ENCODE assay signal across 17 cellular contexts in the genomic region with DNA sequence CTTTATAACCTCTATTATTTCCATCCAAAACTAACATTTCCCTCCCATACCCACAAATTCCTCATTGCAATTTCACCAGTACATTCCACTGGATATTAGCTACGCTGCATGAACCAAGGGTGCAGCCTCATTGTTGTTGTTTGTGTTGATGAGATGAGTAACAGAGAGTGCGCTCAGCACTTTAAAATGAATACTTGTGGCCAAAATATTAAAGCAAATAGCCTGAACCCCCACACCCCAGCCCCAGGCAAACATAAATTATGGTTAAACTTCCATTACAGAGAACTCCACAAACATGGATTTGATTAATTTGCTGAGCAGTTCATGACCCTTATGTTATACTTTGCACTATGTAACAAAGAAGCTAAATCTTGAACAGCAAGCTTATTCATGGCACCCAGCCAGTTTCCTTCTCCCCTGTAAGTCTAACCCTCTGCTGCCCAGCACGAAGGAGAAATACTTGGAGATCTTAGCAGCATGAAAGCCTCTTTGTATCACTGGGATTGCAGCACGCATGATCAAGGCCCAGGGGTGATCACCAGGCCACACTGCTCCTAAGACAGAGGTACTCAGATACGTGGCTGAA.
DNase-seq lines count a peak whose midpoint lies in the region; ATAC-seq, FAIRE-seq and TF ChIP-seq lines count a peak whose summit lies in the region.
"Had no signal": no experiment of that assay in that cellular context is flagged by ENCODE, and none has a peak within 500 bp of the region (broad histone marks: within the 10 kb centered on the region; RNA-seq: fewer than 3 reads in every experiment).

No MANE protein-coding gene starts in this region.

- H3K4me2 ChIP-seq in GM12878 (ENCODE audit: control insufficient read depth, insufficient read depth) = no peak overlapping the region

- SMC1A ChIA-PET in GM12878 (lab: Charles Lee; ENCODE audit: uncharacterized antibody, unreplicated experiment) = interaction anchor here (0.7 to 1.2 kb wide), 2 partner anchors 15 to 40 kb away, joined by 3 read pairs; no protein-coding TSS in a partner anchor

- no peak for TF ChIP-seq RAD21 in GM12878 (IDR thresholded peaks at IDR 0.05; ENCODE audit: insufficient read depth, low read depth, low read length)

- TF ChIP-seq EP300 in GM12878 (IDR thresholded peaks at IDR 0.05; ENCODE audit: borderline replicate concordance in 1 of 2, control insufficient read depth in 1 of 2, low read depth in 2 of 2, low read length in 2 of 2) = no peak

- RAD21 ChIA-PET in GM12878 (lab: Charles Lee; ENCODE audit: unreplicated experiment) = no interaction called here

- H3K9me3 ChIP-seq in GM12878 (replicated peaks; ENCODE audit: control insufficient read depth, insufficient read depth, low read length) = no peaks in the 10 kb centered on the region
- no peaks in the 10 kb centered on the region for H3K9me3 ChIP-seq in ascending aorta
- H3K9me3 ChIP-seq: BE2C, gastrocnemius medialis, prostate gland had no signal

- no peaks in the 10 kb centered on the region for H4K20me1 ChIP-seq in GM12878 (ENCODE audit: control insufficient read depth, insufficient read depth)

- TF ChIP-seq CTCF in AG04449 (IDR thresholded peaks at IDR 0.05; ENCODE audit: insufficient read depth, low read length, missing control alignments) (no peak), GM12878 (IDR thresholded peaks at IDR 0.05 in 2 of 3, conservative IDR thresholded peaks at IDR 0.05 in 1 of 3; ENCODE audit: control insufficient read depth in 2 of 3, extremely low read depth in 1 of 3, insufficient read depth in 1 of 3, low read depth in 3 of 3, low read length in 3 of 3) (no peak), ascending aorta (IDR thresholded peaks at IDR 0.05) (no peak)

- intact Hi-C loops in GM12878 (cut with micrococcal nuclease; ENCODE audit: unreplicated experiment) (loop anchor here (5.0 kb wide), 1 partner anchor 47 kb away; no protein-coding TSS in a partner anchor), ascending aorta (cut with DNase I) (no loop called here)

- H3K4me1 ChIP-seq in GM12878 (ENCODE audit: control insufficient read depth, insufficient read depth, low read length) = no peaks in the 10 kb centered on the region
- H3K4me1 ChIP-seq in ascending aorta = no peaks in the 10 kb centered on the region
- H3K4me1 ChIP-seq: BE2C, gastrocnemius medialis, prostate gland had no signal

- in situ Hi-C loops in GM12878 (cut with MboI) = no loop called here

- no peak for TF ChIP-seq POLR2A in GM12878 (IDR thresholded peaks at IDR 0.05; ENCODE audit: low read depth, low read length)

- H3K4me3 ChIP-seq in AG04449 (ENCODE audit: low read depth, low read length) (no peak overlapping the region), GM12878 (no peak overlapping the region), ascending aorta (no peak overlapping the region)
- H3K4me3 ChIP-seq: gastrocnemius medialis, prostate gland had no signal

- POLR2A ChIA-PET in AG04449 (lab: Yijun Ruan, JAX) (no interaction called here), GM12878 (lab: Charles Lee) (no interaction called here)

- ATAC-seq in GM12878 = no peak
- no peak for ATAC-seq in GM18868 (IDR thresholded peaks at IDR 0.05; ENCODE audit: unreplicated experiment)
- ATAC-seq: gastrocnemius medialis had no signal

- H2AFZ ChIP-seq in GM12878 (ENCODE audit: control insufficient read depth, low read depth, low read length) = no peak overlapping the region

- H3K27ac ChIP-seq in GM12878 (ENCODE audit: control insufficient read depth, insufficient read depth) (no peak overlapping the region), ascending aorta (no peak overlapping the region)
- H3K27ac ChIP-seq: gastrocnemius medialis, prostate gland had no signal

- no peak for FAIRE-seq in GM12878 (lab: Jason Lieb, UNC)
- FAIRE-seq: GM12891 had no signal

- CTCF ChIA-PET in AG04449 (lab: Yijun Ruan, JAX) = no interaction called here
- CTCF ChIA-PET in GM12878 (lab: Yijun Ruan, JAX) = interaction anchor here (0.8 to 1.3 kb wide), 3 partner anchors 8 to 159 kb away, joined by 3 read pairs; no protein-coding TSS in a partner anchor

- no peak overlapping the region for H3K9ac ChIP-seq in GM12878 (ENCODE audit: control insufficient read depth, insufficient read depth, low read length)

- H3K36me3 ChIP-seq in GM12878 (ENCODE audit: control insufficient read depth in 2 of 2, insufficient read depth in 2 of 2, low read length in 1 of 2) = peaks cover 10 to 40% of the 10 kb centered on the region in 2 experiments
- no peaks in the 10 kb centered on the region for H3K36me3 ChIP-seq in ascending aorta
- H3K36me3 ChIP-seq: BE2C, gastrocnemius medialis, prostate gland had no signal

- no peaks in the 10 kb centered on the region for H3K79me2 ChIP-seq in GM12878 (ENCODE audit: control insufficient read depth, insufficient read depth, low read length)

- no peaks in the 10 kb centered on the region for H3K27me3 ChIP-seq in GM12878 (replicated peaks in 1 of 2; ENCODE audit: control insufficient read depth in 2 of 2, insufficient read depth in 2 of 2, low read length in 1 of 2)
- no peaks in the 10 kb centered on the region for H3K27me3 ChIP-seq in ascending aorta
- H3K27me3 ChIP-seq: BE2C, gastrocnemius medialis had no signal

- WGBS in GM12878 (ENCODE audit: insufficient coverage, insufficient replicate concordance, low lambda C conversion rate, missing lambda C conversion rate) = 99% methylated on average over 5 of the region's 5 CpGs

- TSS peak; percentile 9 for BruUV-seq in GM12878 (replicated peaks; lab: Mats Ljungman, UMichigan)

- DNase-seq in AG04449 (ENCODE audit: low read depth, low spot score) (peak; percentile 14), HT-29 (ENCODE audit: low spot score) (peak; percentile 20), GM12878 (ENCODE audit: low read depth, low spot score) (no peak), kidney glomerular epithelial cell (lab: John Stamatoyannopoulos, UW) (peak; percentile 72), NCI-H1105 treated with DMSO at 0.1 percent for 48 hours (lab: John Stamatoyannopoulos, UW) (no peak), occipital lobe (lab: John Stamatoyannopoulos, UW) (no peak), ascending aorta (ENCODE audit: low spot score in 2 of 2) (no peak)
- DNase-seq: BE2C, DMS79 treated with DMSO at 0.1 percent for 48 hours, gastrocnemius medialis, immature natural killer cell, KG1, NCI-H1930, NCI-H82 had no signal

TF ChIP-seq in GM12878, 131 proteins besides CTCF, POLR2A, EP300 and RAD21 (continues in another document):
- TF ChIP-seq, protein P1, sequence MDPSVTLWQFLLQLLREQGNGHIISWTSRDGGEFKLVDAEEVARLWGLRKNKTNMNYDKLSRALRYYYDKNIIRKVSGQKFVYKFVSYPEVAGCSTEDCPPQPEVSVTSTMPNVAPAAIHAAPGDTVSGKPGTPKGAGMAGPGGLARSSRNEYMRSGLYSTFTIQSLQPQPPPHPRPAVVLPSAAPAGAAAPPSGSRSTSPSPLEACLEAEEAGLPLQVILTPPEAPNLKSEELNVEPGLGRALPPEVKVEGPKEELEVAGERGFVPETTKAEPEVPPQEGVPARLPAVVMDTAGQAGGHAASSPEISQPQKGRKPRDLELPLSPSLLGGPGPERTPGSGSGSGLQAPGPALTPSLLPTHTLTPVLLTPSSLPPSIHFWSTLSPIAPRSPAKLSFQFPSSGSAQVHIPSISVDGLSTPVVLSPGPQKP (IDR thresholded peaks at IDR 0.05; ENCODE audit: low read depth, low read length) = no peak
- TF ChIP-seq, protein P2, sequence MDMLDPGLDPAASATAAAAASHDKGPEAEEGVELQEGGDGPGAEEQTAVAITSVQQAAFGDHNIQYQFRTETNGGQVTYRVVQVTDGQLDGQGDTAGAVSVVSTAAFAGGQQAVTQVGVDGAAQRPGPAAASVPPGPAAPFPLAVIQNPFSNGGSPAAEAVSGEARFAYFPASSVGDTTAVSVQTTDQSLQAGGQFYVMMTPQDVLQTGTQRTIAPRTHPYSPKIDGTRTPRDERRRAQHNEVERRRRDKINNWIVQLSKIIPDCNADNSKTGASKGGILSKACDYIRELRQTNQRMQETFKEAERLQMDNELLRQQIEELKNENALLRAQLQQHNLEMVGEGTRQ (IDR thresholded peaks at IDR 0.05; ENCODE audit: borderline replicate concordance, low read depth, low read length) = no peak
- TF ChIP-seq SREBF2 (IDR thresholded peaks at IDR 0.05; ENCODE audit: low read length) (no peak), BMI1 (IDR thresholded peaks at IDR 0.05; ENCODE audit: borderline replicate concordance) (no peak), CREB1 (IDR thresholded peaks at IDR 0.05; ENCODE audit: low read depth) (no peak), YY1 (IDR thresholded peaks at IDR 0.05; ENCODE audit: low read depth, low read length) (no peak), SMAD5 (IDR thresholded peaks at IDR 0.05; ENCODE audit: low read depth) (no peak), EGR1 (IDR thresholded peaks at IDR 0.05; ENCODE audit: borderline replicate concordance in 1 of 2, low read depth in 2 of 2, low read length in 2 of 2) (no peak), WRNIP1 (IDR thresholded peaks at IDR 0.05; ENCODE audit: borderline replicate concordance, low read depth, low read length) (no peak), SREBF1 (IDR thresholded peaks at IDR 0.05; ENCODE audit: low read length) (no peak), TCF7 (IDR thresholded peaks at IDR 0.05; ENCODE audit: borderline replicate concordance) (no peak), SIX5 (IDR thresholded peaks at IDR 0.05; ENCODE audit: low read depth, low read length, severe bottlenecking) (no peak), CHD2 (IDR thresholded peaks at IDR 0.05; ENCODE audit: borderline replicate concordance, low read depth, low read length) (no peak), SUZ12 (IDR thresholded peaks at IDR 0.05; ENCODE audit: unreplicated experiment) (no peak)

Comparison
In these comparisons a context has a peak if more than half of its experiments do, and no peak if none do; other contexts are left out.
1. DNase-seq: peak in AG04449 (single experiment), HT-29 (single experiment) and kidney glomerular epithelial cell (single experiment); none in GM12878 (single experiment), NCI-H1105 treated with DMSO at 0.1 percent for 48 hours (single experiment), occipital lobe (single experiment) and ascending aorta (0 of 2).